Comparison of ENCODE assay signal across 13 cellular contexts in genomic region chr9:95736891-95737522, GRCh38.
A peak's percentile ranks its signal among the peaks of the same experiment; 100 is the strongest.
DNase-seq lines count a peak whose midpoint lies in the region; ATAC-seq and TF ChIP-seq lines count a peak whose summit lies in the region.
"Had no signal": no experiment of that assay in that cellular context is flagged by ENCODE, and none has a peak within 500 bp of the region (broad histone marks: within the 10 kb centered on the region; RNA-seq: fewer than 3 reads in every experiment).

No MANE protein-coding gene starts in this region.

- H3K4me3 Mint-ChIP-seq in CD8-positive, alpha-beta memory T cell = no peak overlapping the region
- H3K4me3 Mint-ChIP-seq: CD4-positive, alpha-beta T cell; HFFc6 had no signal

- H3K27ac ChIP-seq in HEK293 (ENCODE audit: extremely low read depth, low read depth, low read length) (no peak overlapping the region), WERI-Rb-1 (no peak overlapping the region)
- no peak overlapping the region for H3K27ac ChIP-seq in CD8-positive, alpha-beta memory T cell (ENCODE audit: low read depth, low read length)

- H3K4me1 ChIP-seq in HEK293 (ENCODE audit: control insufficient read depth, insufficient read depth, low read length) = peaks cover 6% of the 10 kb centered on the region
- H3K4me1 ChIP-seq in CD8-positive, alpha-beta memory T cell (ENCODE audit: insufficient read depth, low read length) = peaks cover 4% of the 10 kb centered on the region

- H3K4me1 Mint-ChIP-seq in CD8-positive, alpha-beta memory T cell = peaks cover 0 to 12% (median 1%) of the 10 kb centered on the region in 3 donors

- ATAC-seq in left ventricle myocardium superior = no peak

- peaks cover 4 to 11% of the 10 kb centered on the region in 2 donors for H3K27me3 Mint-ChIP-seq in CD8-positive, alpha-beta memory T cell

- DNase-seq in DMS 273 (lab: John Stamatoyannopoulos, UW; ENCODE audit: unreplicated experiment) (peak; percentile 27), DMS 273 treated with DMSO at 0.1 percent for 48 hours (lab: John Stamatoyannopoulos, UW) (no peak), WERI-Rb-1 (peak; percentile 24), retina (peak; percentile 28), left ventricle myocardium superior (no peak), NCI-H1105 treated with DMSO at 0.1 percent for 48 hours (lab: John Stamatoyannopoulos, UW) (no peak)
- DNase-seq in CD8-positive, alpha-beta memory T cell = no peak
- DNase-seq: CD4-positive, alpha-beta T cell; HFFc6; MM.1S; NCI-H146; SHP77 had no signal

- no peaks in the 10 kb centered on the region for H3K9me3 Mint-ChIP-seq in CD8-positive, alpha-beta memory T cell
- H3K9me3 Mint-ChIP-seq: CD4-positive, alpha-beta T cell; HFFc6 had no signal

- no peaks in the 10 kb centered on the region for H3K27me3 ChIP-seq in WERI-Rb-1 (ENCODE audit: insufficient read depth, low read depth, severe bottlenecking)
- no peaks in the 10 kb centered on the region for H3K27me3 ChIP-seq in CD8-positive, alpha-beta memory T cell (ENCODE audit: insufficient read depth, low read length, poor library complexity, severe bottlenecking)

- intact Hi-C loops in left ventricle myocardium superior (cut with micrococcal nuclease) = no loop called here

- CTCF ChIA-PET in HEK293 (lab: Yijun Ruan, JAX) = interaction anchor here (0.6 to 2.7 kb wide), 10 partner anchors 8 to 344 kb away, joined by 3 to 10 read pairs (median 4); no protein-coding TSS in a partner anchor
- CTCF ChIA-PET in CD8-positive, alpha-beta memory T cell (lab: Charles Lee) = no interaction called here

- no peaks in the 10 kb centered on the region for H3K9me3 ChIP-seq in HEK293 (ENCODE audit: control insufficient read depth, insufficient read depth, low read depth, low read length)
- H3K9me3 ChIP-seq in WERI-Rb-1 (ENCODE audit: severe bottlenecking) = no peaks in the 10 kb centered on the region
- no peaks in the 10 kb centered on the region for H3K9me3 ChIP-seq in CD8-positive, alpha-beta memory T cell (ENCODE audit: low read length)

- TF ChIP-seq CTCF in HEK293 (tag by site-specific recombination; IDR thresholded peaks at IDR 0.05) = no peak
- no peak for TF ChIP-seq CTCF in WERI-Rb-1 (IDR thresholded peaks at IDR 0.05; ENCODE audit: low read depth, low read length)

- no peak overlapping the region for H3K27ac Mint-ChIP-seq in CD8-positive, alpha-beta memory T cell
- H3K27ac Mint-ChIP-seq: CD4-positive, alpha-beta T cell; HFFc6 had no signal

- H3K4me3 ChIP-seq in HEK293 (ENCODE audit: low read depth, low read length) = no peak overlapping the region
- no peak overlapping the region for H3K4me3 ChIP-seq in WERI-Rb-1 (ENCODE audit: low read depth, low read length)
- H3K4me3 ChIP-seq in CD8-positive, alpha-beta memory T cell (ENCODE audit: low read length) = no peak overlapping the region

- no peaks in the 10 kb centered on the region for H3K36me3 Mint-ChIP-seq in CD8-positive, alpha-beta memory T cell

- H3K36me3 ChIP-seq in HEK293 (ENCODE audit: control insufficient read depth in 2 of 2, insufficient read depth in 1 of 2, low read length in 2 of 2) = no peaks in the 10 kb centered on the region
- H3K36me3 ChIP-seq in WERI-Rb-1 = no peaks in the 10 kb centered on the region
- H3K36me3 ChIP-seq in CD8-positive, alpha-beta memory T cell (ENCODE audit: insufficient read depth, low read length) = no peaks in the 10 kb centered on the region

- POLR2A ChIA-PET in HEK293 (lab: Yijun Ruan, JAX) = interaction anchor here (1.5 kb wide), 1 partner anchor 138 kb away, joined by 4 read pairs; the partner anchor contains the start of gene ERCC6L2
- POLR2A ChIA-PET in CD8-positive, alpha-beta memory T cell (lab: Charles Lee) = no interaction called here

TF ChIP-seq in HEK293, 187 proteins besides CTCF, POLR2A, EP300 and RAD21:
- TF ChIP-seq GLIS1 (tag by site-specific recombination; IDR thresholded peaks at IDR 0.05) (peak; percentile 66), ZBTB17 (tag by site-specific recombination; IDR thresholded peaks at IDR 0.05) (no peak), ZIC2 (tag by site-specific recombination; IDR thresholded peaks at IDR 0.05) (peak; percentile 65), ZNF768 (tag by site-specific recombination; IDR thresholded peaks at IDR 0.05) (no peak), ZBTB20 (tag by site-specific recombination; IDR thresholded peaks at IDR 0.05) (no peak), ZFHX2 (tag by site-specific recombination; conservative IDR thresholded peaks at IDR 0.05) (peak; percentile 29), ZNF10 (tag by site-specific recombination; IDR thresholded peaks at IDR 0.05) (no peak), ZSCAN5A (tag by site-specific recombination; IDR thresholded peaks at IDR 0.05) (no peak), ZBTB8A (tag by site-specific recombination; IDR thresholded peaks at IDR 0.05) (peak; percentile 34; the same call in 1 of the 2 replicates), KLF16 (tag by site-specific recombination; IDR thresholded peaks at IDR 0.05) (no peak), ZNF132 (tag by site-specific recombination; IDR thresholded peaks at IDR 0.05; ENCODE audit: borderline replicate concordance) (no peak), ZNF335 (tag by site-specific recombination; conservative IDR thresholded peaks at IDR 0.05) (peak; percentile 67), ZNF416 (tag by site-specific recombination; IDR thresholded peaks at IDR 0.05) (no peak), ZNF280C (tag by site-specific recombination; IDR thresholded peaks at IDR 0.05) (no peak)

Comparison
In these comparisons a context has a peak if more than half of its experiments do, and no peak if none do; other contexts are left out.
1. DNase-seq: peak in DMS 273 (single experiment), WERI-Rb-1 (single experiment) and retina (single experiment); none in DMS 273 treated with DMSO at 0.1 percent for 48 hours (single experiment), left ventricle myocardium superior (single experiment), CD8-positive, alpha-beta memory T cell (0 of 5) and NCI-H1105 treated with DMSO at 0.1 percent for 48 hours (single experiment).